Comparison of ENCODE assay signal across 28 cellular contexts in genomic region chr5:74897049-74897448, GRCh38.
"Had no signal": no experiment of that assay in that cellular context is flagged by ENCODE, and none has a peak within 500 bp of the region (broad histone marks: within the 10 kb centered on the region; RNA-seq: fewer than 3 reads in every experiment).

No MANE protein-coding gene starts in this region.

- H3K27me3 ChIP-seq: brain microvascular endothelial cell, dorsolateral prefrontal cortex, esophagus squamous epithelium, gastroesophageal sphincter, heart right ventricle, hepatocyte had no signal

- H3K79me2 ChIP-seq: hepatocyte had no signal

- H2AFZ ChIP-seq: hepatocyte had no signal

- H3K4me3 ChIP-seq: coronary artery, esophagus squamous epithelium, gastroesophageal sphincter, heart right ventricle, hepatocyte had no signal

- ATAC-seq: activated CD4-positive, CD25-positive, alpha-beta regulatory T cell treated with anti-CD3 and anti-CD28 coated beads, Interleukin-2, amount 50 U/mL, for 24 hours; activated CD8-positive, alpha-beta T cell treated with anti-CD3 and anti-CD28 coated beads for 36 hours; activated T-cell treated with anti-CD3 and anti-CD28 coated beads, Interleukin-2, amount 50 U/mL, for 4 hours; activated T-helper 17 cell treated with anti-CD3 and anti-CD28 coated beads, Interleukin-2, amount 50 U/mL, for 72 hours; gastroesophageal sphincter; T-helper 17 cell had no signal

- DNase-seq: activated CD4-positive, alpha-beta T cell treated with anti-CD3 and anti-CD28 coated beads for 48 hours; activated CD4-positive, alpha-beta T cell treated with anti-CD3 and anti-CD28 coated beads, Interleukin-2, amount 50 U/mL, for 1 hour; activated CD4-positive, alpha-beta T cell treated with anti-CD3 and anti-CD28 coated beads, Interleukin-2, amount 50 U/mL, for 48 hours; activated CD8-positive, alpha-beta memory T cell treated with anti-CD3 and anti-CD28 coated beads for 24 hours; activated CD8-positive, alpha-beta T cell treated with anti-CD3 and anti-CD28 coated beads for 36 hours; activated effector memory CD4-positive, alpha-beta T cell treated with Interleukin-2 at 50 U/mL for 16 hours; activated gamma-delta T cell treated with Interleukin-2 at 50 U/mL for 16 hours; activated naive CD4-positive, alpha-beta T cell treated with anti-CD3 and anti-CD28 coated beads, Interleukin-2, amount 50 U/mL, for 16 hours; activated naive CD4-positive, alpha-beta T cell treated with Interleukin-2 at 50 U/mL for 16 hours; activated T-cell treated with anti-CD3 and anti-CD28 coated beads, Interleukin-2, amount 50 U/mL, for 4 hours; amniotic stem cell; anterior cingulate cortex; brain microvascular endothelial cell; dorsolateral prefrontal cortex; effector memory CD4-positive, alpha-beta T cell; erythroblast; esophagus squamous epithelium; foreskin melanocyte; heart right ventricle; T-helper 17 cell; T1000 had no signal

- H3K27ac ChIP-seq: brain microvascular endothelial cell, coronary artery, dorsolateral prefrontal cortex, esophagus squamous epithelium, gastroesophageal sphincter, heart right ventricle, hepatocyte had no signal

- H3K36me3 ChIP-seq: brain microvascular endothelial cell, esophagus squamous epithelium, gastroesophageal sphincter, heart right ventricle had no signal

- H3K4me2 ChIP-seq: hepatocyte had no signal

- FAIRE-seq: astrocyte, bronchial epithelial cell had no signal
